In genomic region chr10:71065659-71066058, GRCh38 we compare ENCODE assay signal across 23 cellular contexts.
A peak's percentile ranks its signal among the peaks of the same experiment; 100 is the strongest.
DNase-seq lines count a peak whose midpoint lies in the region; ATAC-seq, FAIRE-seq and TF ChIP-seq lines count a peak whose summit lies in the region.
"Had no signal": no experiment of that assay in that cellular context is flagged by ENCODE, and none has a peak within 500 bp of the region (broad histone marks: within the 10 kb centered on the region; RNA-seq: fewer than 3 reads in every experiment).

No MANE protein-coding gene starts in this region.

- 6% methylated on average over 2 of the region's 4 CpGs for WGBS in K562 (ENCODE audit: insufficient coverage, low coverage, missing lambda C conversion rate)

- H3K9ac ChIP-seq in K562 (ENCODE audit: insufficient read depth in 1 of 2, low read depth in 2 of 2, low read length in 2 of 2) = no peak overlapping the region

- in situ Hi-C loops in Caki2 (cut with HindIII; ENCODE audit: low pct_unique_long_range_greater_than_20kb, low sequenced_read_pairs) (no loop called here), K562 (cut with MboI) (no loop called here)

- peaks cover 38 to 92% of the 10 kb centered on the region in 2 experiments; a peak in 4 of 5 replicates for H3K27me3 ChIP-seq in K562 (ENCODE audit: control insufficient read depth in 2 of 2, insufficient read depth in 2 of 2, low read length in 2 of 2)
- H3K27me3 ChIP-seq: BE2C had no signal

- H3K9me3 ChIP-seq in K562 (replicated peaks; ENCODE audit: control insufficient read depth, insufficient read depth, low read depth, low read length) = no peaks in the 10 kb centered on the region
- H3K9me3 ChIP-seq: BE2C had no signal

- H3K9me1 ChIP-seq in K562 (ENCODE audit: control insufficient read depth, insufficient read depth, low read length) = no peaks in the 10 kb centered on the region

- no peak for TF ChIP-seq POLR2A in K562 (conservative IDR thresholded peaks at IDR 0.05)

- no peak overlapping the region for H3K4me3 ChIP-seq in K562
- H3K4me3 ChIP-seq: PC-9 had no signal

- CTCF ChIA-PET in activated CD4-positive, alpha-beta T cell treated with anti-CD3 and anti-CD28 coated beads, Interleukin-2, amount 10 ng/mL, durations not matched to agents 7 days and 5 days (lab: Charles Lee) = no interaction called here
- CTCF ChIA-PET in activated CD4-positive, alpha-beta T cell treated with anti-CD3 and anti-CD28 coated beads for 36 hours (lab: Charles Lee) = no interaction called here
- CTCF ChIA-PET in K562 (lab: Yijun Ruan, JAX; ENCODE audit: low intra/inter-chr PET ratio) = no interaction called here

- no peak overlapping the region for H3K4me2 ChIP-seq in K562 (ENCODE audit: insufficient read depth, low read length)
- H3K4me2 ChIP-seq: PC-9 had no signal

- DNase-seq in activated CD4-positive, alpha-beta T cell treated with anti-CD3 and anti-CD28 coated beads, Interleukin-2, amount 10 ng/mL, durations not matched to agents 7 days and 5 days = no peak
- DNase-seq in activated CD4-positive, alpha-beta T cell treated with anti-CD3 and anti-CD28 coated beads for 36 hours = no peak
- DNase-seq in Caki2 (ENCODE audit: low read depth) (peak; percentile 15), K562 (ENCODE audit: extremely low read depth in 1 of 4, low spot score in 3 of 4) (no peak), kidney tubule cell (ENCODE audit: low spot score) (peak; percentile 18), RCC 7860 (ENCODE audit: low spot score) (no peak), AG08395 (ENCODE audit: low spot score) (no peak)
- DNase-seq in stimulated activated naive CD8-positive, alpha-beta T cell treated with anti-CD3 and anti-CD28 coated beads, Interleukin-15, Interleukin-2, amounts not matched to agents 100 U/mL and 50 U/mL, for 24 hours = no peak
- DNase-seq: BE2C; Calu3; CD8-positive, alpha-beta memory T cell; DND-41; KG1; MM.1S; NCI-H2029 treated with DMSO at 0.1 percent for 48 hours; NCI-H446 treated with DMSO at 0.1 percent for 48 hours; NCI-H526 treated with DMSO at 0.1 percent for 48 hours; PC-9; RPMI8226; SHP77 had no signal

- no peaks in the 10 kb centered on the region for H3K9me3 Mint-ChIP-seq in activated CD4-positive, alpha-beta T cell treated with anti-CD3 and anti-CD28 coated beads, Interleukin-2, amount 10 ng/mL, durations not matched to agents 7 days and 5 days
- no peaks in the 10 kb centered on the region for H3K9me3 Mint-ChIP-seq in activated CD4-positive, alpha-beta T cell treated with anti-CD3 and anti-CD28 coated beads for 36 hours (ENCODE audit: low read depth)
- H3K9me3 Mint-ChIP-seq: CD14-positive monocyte; CD8-positive, alpha-beta memory T cell had no signal

- H3K4me1 ChIP-seq in K562 (replicated peaks in 1 of 2; ENCODE audit: control insufficient read depth in 2 of 2, insufficient read depth in 2 of 2, low read length in 2 of 2) = no peaks in the 10 kb centered on the region; a peak in 1 of 5 replicates

- no peak overlapping the region for H2AFZ ChIP-seq in K562 (ENCODE audit: low read depth, low read length)
- H2AFZ ChIP-seq: PC-9 had no signal

- no peaks in the 10 kb centered on the region for H3K4me1 Mint-ChIP-seq in activated CD4-positive, alpha-beta T cell treated with anti-CD3 and anti-CD28 coated beads, Interleukin-2, amount 10 ng/mL, durations not matched to agents 7 days and 5 days
- H3K4me1 Mint-ChIP-seq in activated CD4-positive, alpha-beta T cell treated with anti-CD3 and anti-CD28 coated beads for 36 hours = no peaks in the 10 kb centered on the region
- H3K4me1 Mint-ChIP-seq: CD8-positive, alpha-beta memory T cell had no signal

- no peaks in the 10 kb centered on the region for H3K36me3 ChIP-seq in K562 (ENCODE audit: control insufficient read depth, insufficient read depth, low read length)
- H3K36me3 ChIP-seq: BE2C had no signal

- no peak for TF ChIP-seq RAD21 in K562 (CRISPR knock-in tag; conservative IDR thresholded peaks at IDR 0.05 in 1 of 2, IDR thresholded peaks at IDR 0.05 in 1 of 2)

- no peak for ATAC-seq in activated CD4-positive, alpha-beta T cell treated with anti-CD3 and anti-CD28 coated beads for 36 hours
- peak; percentile 22; the same call in 1 of the 3 replicates for ATAC-seq in K562
- no peak for ATAC-seq in stimulated activated naive CD8-positive, alpha-beta T cell treated with anti-CD3 and anti-CD28 coated beads, Interleukin-15, Interleukin-2, amounts not matched to agents 100 U/mL and 50 U/mL, for 24 hours

- POLR2A ChIA-PET in activated CD4-positive, alpha-beta T cell treated with anti-CD3 and anti-CD28 coated beads, Interleukin-2, amount 10 ng/mL, durations not matched to agents 7 days and 5 days (lab: Charles Lee) = no interaction called here
- POLR2A ChIA-PET in activated CD4-positive, alpha-beta T cell treated with anti-CD3 and anti-CD28 coated beads for 36 hours (lab: Charles Lee) = no interaction called here
- POLR2A ChIA-PET in K562 (lab: Yijun Ruan, JAX) = interaction anchor here (0.6 kb wide), 1 partner anchor 61 kb away, joined by 3 read pairs; no protein-coding TSS in a partner anchor

- no TSS peak for BruUV-seq in K562 (replicated peaks; lab: Mats Ljungman, UMichigan)

- H3K79me2 ChIP-seq in K562 (ENCODE audit: control insufficient read depth, insufficient read depth, low read length) = no peaks in the 10 kb centered on the region

- no peaks in the 10 kb centered on the region for H3K27me3 Mint-ChIP-seq in activated CD4-positive, alpha-beta T cell treated with anti-CD3 and anti-CD28 coated beads, Interleukin-2, amount 10 ng/mL, durations not matched to agents 7 days and 5 days
- H3K27me3 Mint-ChIP-seq in activated CD4-positive, alpha-beta T cell treated with anti-CD3 and anti-CD28 coated beads for 36 hours = no peaks in the 10 kb centered on the region

- H4K20me1 ChIP-seq in K562 (replicated peaks; ENCODE audit: control insufficient read depth, insufficient read depth, low read length) = peaks cover 16% of the 10 kb centered on the region; the same call in 1 of the 2 replicates

- H3K4me3 Mint-ChIP-seq in activated CD4-positive, alpha-beta T cell treated with anti-CD3 and anti-CD28 coated beads, Interleukin-2, amount 10 ng/mL, durations not matched to agents 7 days and 5 days = no peak overlapping the region
- H3K4me3 Mint-ChIP-seq in activated CD4-positive, alpha-beta T cell treated with anti-CD3 and anti-CD28 coated beads for 36 hours = no peak overlapping the region
- H3K4me3 Mint-ChIP-seq: CD14-positive monocyte; CD8-positive, alpha-beta memory T cell had no signal

- H3K36me3 Mint-ChIP-seq in activated CD4-positive, alpha-beta T cell treated with anti-CD3 and anti-CD28 coated beads, Interleukin-2, amount 10 ng/mL, durations not matched to agents 7 days and 5 days (ENCODE audit: low read depth) = no peaks in the 10 kb centered on the region
- H3K36me3 Mint-ChIP-seq in activated CD4-positive, alpha-beta T cell treated with anti-CD3 and anti-CD28 coated beads for 36 hours (ENCODE audit: low read depth) = no peaks in the 10 kb centered on the region
- H3K36me3 Mint-ChIP-seq: CD14-positive monocyte; CD8-positive, alpha-beta memory T cell had no signal

- no peak overlapping the region for H3K27ac ChIP-seq in K562 (ENCODE audit: extremely low read depth, low read depth, low read length)
- H3K27ac ChIP-seq: 22Rv1, PC-9 had no signal

- no peak for FAIRE-seq in K562 (lab: Jason Lieb, UNC)
- FAIRE-seq in RCC 7860 (lab: Jason Lieb, UNC) = no peak
- FAIRE-seq: GM19239 had no signal

- peak overlapping the region; percentile 46 for H3K27ac Mint-ChIP-seq in activated CD4-positive, alpha-beta T cell treated with anti-CD3 and anti-CD28 coated beads, Interleukin-2, amount 10 ng/mL, durations not matched to agents 7 days and 5 days
- H3K27ac Mint-ChIP-seq in activated CD4-positive, alpha-beta T cell treated with anti-CD3 and anti-CD28 coated beads for 36 hours = no peak overlapping the region
- H3K27ac Mint-ChIP-seq: CD14-positive monocyte; CD8-positive, alpha-beta memory T cell had no signal

- intact Hi-C loops in activated CD4-positive, alpha-beta T cell treated with anti-CD3 and anti-CD28 coated beads for 36 hours (cut with DNase I, micrococcal nuclease) = loop anchor here in 1 of 2 experiments (10.0 kb wide), 1 partner anchor 141 kb away; no protein-coding TSS in a partner anchor
- intact Hi-C loops in K562 (cut with micrococcal nuclease) = no loop called here

- no peak for TF ChIP-seq EP300 in K562 (IDR thresholded peaks at IDR 0.05; ENCODE audit: low read length)

- TF ChIP-seq CTCF in K562 (IDR thresholded peaks at IDR 0.05 in 2 of 3, conservative IDR thresholded peaks at IDR 0.05 in 1 of 3; ENCODE audit: insufficient read depth in 2 of 3, low read depth in 1 of 3, low read length in 3 of 3) = no peak

TF ChIP-seq in K562, 482 proteins besides CTCF, POLR2A, EP300 and RAD21:
- no peak for TF ChIP-seq MIER1 (IDR thresholded peaks at IDR 0.05; ENCODE audit: low read depth)
- TF ChIP-seq HIVEP1 (CRISPR knock-in tag; IDR thresholded peaks at IDR 0.05) = no peak
- peak; percentile 53; the same call in 1 of the 2 replicates for TF ChIP-seq NFE2 (IDR thresholded peaks at IDR 0.05; ENCODE audit: low read depth)
- TF ChIP-seq MAFG (tag; conservative IDR thresholded peaks at IDR 0.05) = 0 out of 2 replicates have a peak, but pooled peaks have one; percentile 34
- TF ChIP-seq RFX7 (CRISPR knock-in tag; IDR thresholded peaks at IDR 0.05) = no peak
- TF ChIP-seq MCM3 (IDR thresholded peaks at IDR 0.05) = peak; percentile 69; the same call in 1 of the 2 replicates
- TF ChIP-seq ZNF280A (IDR thresholded peaks at IDR 0.05; ENCODE audit: low read depth, partially characterized antibody) = no peak

Comparison
In these comparisons a context has a peak if more than half of its experiments do, and no peak if none do; other contexts are left out.
1. DNase-seq: peak in Caki2 (single experiment) and kidney tubule cell (single experiment); none in activated CD4-positive, alpha-beta T cell treated with anti-CD3 and anti-CD28 coated beads, Interleukin-2, amount 10 ng/mL, durations not matched to agents 7 days and 5 days (single experiment), activated CD4-positive, alpha-beta T cell treated with anti-CD3 and anti-CD28 coated beads for 36 hours (single experiment), K562 (0 of 4), stimulated activated naive CD8-positive, alpha-beta T cell treated with anti-CD3 and anti-CD28 coated beads, Interleukin-15, Interleukin-2, amounts not matched to agents 100 U/mL and 50 U/mL, for 24 hours (single experiment), RCC 7860 (single experiment) and AG08395 (single experiment).